Comparison of ENCODE assay signal across 17 cellular contexts in the genomic region with DNA sequence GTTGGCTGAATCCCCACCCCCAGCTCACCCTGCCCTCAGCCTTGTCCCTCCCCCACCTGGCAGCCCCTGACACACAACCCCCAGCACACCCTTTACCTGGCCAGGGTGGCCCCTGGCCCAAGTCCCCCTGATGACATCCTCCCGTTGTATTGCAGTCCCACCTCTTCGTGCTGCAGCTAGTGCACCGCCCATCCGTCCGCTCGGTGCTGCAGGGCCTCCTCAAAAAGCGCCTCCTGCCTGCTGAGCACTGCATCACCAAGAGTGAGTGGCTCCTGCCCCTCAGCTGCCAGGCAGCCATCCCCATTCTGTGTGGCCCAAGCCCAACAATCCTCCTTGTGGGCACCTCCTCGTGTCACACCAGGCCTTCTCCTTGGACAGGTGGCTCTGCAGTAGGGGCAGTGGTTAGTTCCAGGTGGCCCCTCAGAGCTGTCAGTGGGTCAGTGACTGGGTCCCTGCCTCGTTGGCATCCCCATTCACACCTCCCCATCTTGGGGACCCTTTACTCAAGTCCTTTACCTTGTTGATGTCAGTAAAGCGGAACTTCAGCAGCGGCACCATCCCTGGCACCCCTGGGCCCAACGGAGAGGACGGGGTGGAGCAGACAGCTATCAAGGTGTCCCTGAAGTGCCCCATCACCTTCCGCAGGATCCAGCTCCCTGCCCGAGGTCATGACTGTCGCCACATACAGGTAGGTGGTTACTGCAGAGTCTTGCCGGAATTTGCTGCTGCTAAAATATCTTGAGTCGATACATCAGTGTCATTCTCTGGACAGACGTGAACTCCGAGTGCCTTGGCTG.
"Had no signal": no experiment of that assay in that cellular context is flagged by ENCODE, and none has a peak within 500 bp of the region (broad histone marks: within the 10 kb centered on the region; RNA-seq: fewer than 3 reads in every experiment).

No MANE protein-coding gene starts in this region.

- ATAC-seq: heart right ventricle; left ventricle myocardium superior; stimulated activated memory B cell treated with anti-CD40 and anti-IgM and Interleukin-4, amounts not matched to agents 10 μg/mL and 1 μg/mL and 100 μg/mL, for 72 hours; upper lobe of right lung had no signal

- H3K27ac ChIP-seq: cardiac muscle cell, heart right ventricle, right atrium auricular region, upper lobe of right lung, WERI-Rb-1 had no signal

- H3K4me3 ChIP-seq: cardiac muscle cell, heart right ventricle, prostate gland, right atrium auricular region, smooth muscle cell, upper lobe of right lung had no signal

- H3K27me3 ChIP-seq: cardiac muscle cell, heart right ventricle, right atrium auricular region, upper lobe of right lung had no signal

- H3K9me3 ChIP-seq: heart right ventricle, prostate gland, right atrium auricular region, upper lobe of right lung had no signal

- H3K4me2 ChIP-seq: smooth muscle cell had no signal

- DNase-seq: activated CD4-positive, alpha-beta T cell treated with anti-CD3 and anti-CD28 coated beads for 1 hour; activated naive CD4-positive, alpha-beta T cell; activated naive CD8-positive, alpha-beta T cell treated with anti-CD3 and anti-CD28 coated beads for 36 hours; amniotic stem cell; foreskin melanocyte; heart right ventricle; kidney glomerular epithelial cell; left ventricle myocardium superior; stimulated activated CD4-positive, alpha-beta T cell treated with anti-CD3 and anti-CD28 coated beads, Interleukin-4, amount 100 ng/mL, for 1 hour; T-helper 2 cell; upper lobe of right lung; WERI-Rb-1 had no signal
